Comparison of ENCODE assay signal across 21 cellular contexts in genomic region chr3:161203485-161204098, GRCh38. TPM values are rescaled to one million over a fixed set of nuclear protein-coding genes. Genes with fewer than 3 reads are reported as not detected.
A peak's percentile ranks its signal among the peaks of the same experiment; 100 is the strongest.
DNase-seq lines count a peak whose midpoint lies in the region; ATAC-seq and TF ChIP-seq lines count a peak whose summit lies in the region.
"Had no signal": no experiment of that assay in that cellular context is flagged by ENCODE, and none has a peak within 500 bp of the region (broad histone marks: within the 10 kb centered on the region; RNA-seq: fewer than 3 reads in every experiment).

No MANE protein-coding gene starts in this region.

- POLR2A ChIA-PET in naive thymus-derived CD4-positive, alpha-beta T cell (lab: Charles Lee): no interaction called here

- intact Hi-C loops in naive thymus-derived CD4-positive, alpha-beta T cell (cut with micrococcal nuclease): no loop called here

- no peaks in the 10 kb centered on the region for H3K36me3 Mint-ChIP-seq in naive thymus-derived CD4-positive, alpha-beta T cell
- H3K36me3 Mint-ChIP-seq: activated naive CD8-positive, alpha-beta T cell treated with anti-CD3 and anti-CD28 coated beads for 36 hours; immature natural killer cell; naive thymus-derived CD8-positive, alpha-beta T cell had no signal

- H3K27me3 Mint-ChIP-seq in naive thymus-derived CD4-positive, alpha-beta T cell: peaks cover 0 to 14% (median 4%) of the 10 kb centered on the region in 5 donors
- H3K27me3 Mint-ChIP-seq: activated naive CD8-positive, alpha-beta T cell treated with anti-CD3 and anti-CD28 coated beads for 36 hours had no signal

- no peak overlapping the region for H3K4me3 ChIP-seq in OCI-LY3 (ENCODE audit: low read length)
- no peak overlapping the region for H3K4me3 ChIP-seq in naive thymus-derived CD4-positive, alpha-beta T cell (ENCODE audit: low read length)
- H3K4me3 ChIP-seq: HAP-1, lower lobe of right lung, thoracic aorta had no signal

- H3K9me3 Mint-ChIP-seq in naive thymus-derived CD4-positive, alpha-beta T cell: no peaks in the 10 kb centered on the region
- H3K9me3 Mint-ChIP-seq: activated naive CD8-positive, alpha-beta T cell treated with anti-CD3 and anti-CD28 coated beads for 36 hours; activated T-cell treated with anti-CD3 and anti-CD28 coated beads, Interleukin-2, amount 50 U/mL, for 4 hours; immature natural killer cell; naive thymus-derived CD8-positive, alpha-beta T cell had no signal

- H3K9me3 ChIP-seq in OCI-LY3 (ENCODE audit: insufficient read depth, low read length): no peaks in the 10 kb centered on the region
- no peaks in the 10 kb centered on the region for H3K9me3 ChIP-seq in naive thymus-derived CD4-positive, alpha-beta T cell (ENCODE audit: control insufficient read depth in 2 of 3, low read length in 3 of 3)
- H3K9me3 ChIP-seq: Caco-2, HAP-1, lower lobe of right lung, SK-N-SH, thoracic aorta had no signal

- peaks cover 8% of the 10 kb centered on the region for H3K4me1 ChIP-seq in OCI-LY3 (ENCODE audit: low read length)
- H3K4me1 ChIP-seq in naive thymus-derived CD4-positive, alpha-beta T cell (ENCODE audit: control insufficient read depth in 2 of 2, insufficient read depth in 2 of 2, low read length in 2 of 2): no peaks in the 10 kb centered on the region
- H3K4me1 ChIP-seq: Caco-2, HAP-1, lower lobe of right lung had no signal

- no peaks in the 10 kb centered on the region for H3K36me3 ChIP-seq in OCI-LY3 (replicated peaks; ENCODE audit: low read depth, low read length)
- H3K36me3 ChIP-seq in naive thymus-derived CD4-positive, alpha-beta T cell (ENCODE audit: control insufficient read depth in 2 of 3, insufficient read depth in 3 of 3, low read length in 3 of 3): no peaks in the 10 kb centered on the region
- H3K36me3 ChIP-seq: brain microvascular endothelial cell, HAP-1, lower lobe of right lung, thoracic aorta had no signal

- H3K4me3 Mint-ChIP-seq in naive thymus-derived CD4-positive, alpha-beta T cell: no peak overlapping the region
- H3K4me3 Mint-ChIP-seq: activated naive CD8-positive, alpha-beta T cell treated with anti-CD3 and anti-CD28 coated beads for 36 hours; activated T-cell treated with anti-CD3 and anti-CD28 coated beads, Interleukin-2, amount 50 U/mL, for 4 hours; immature natural killer cell; naive thymus-derived CD8-positive, alpha-beta T cell had no signal

- no peak overlapping the region for H3K9ac ChIP-seq in OCI-LY3 (ENCODE audit: low read length)
- H3K9ac ChIP-seq: SK-N-SH had no signal

- no peaks in the 10 kb centered on the region for H3K27me3 ChIP-seq in OCI-LY3 (ENCODE audit: low read depth, low read length)
- no peaks in the 10 kb centered on the region for H3K27me3 ChIP-seq in naive thymus-derived CD4-positive, alpha-beta T cell (ENCODE audit: control insufficient read depth in 2 of 2, insufficient read depth in 2 of 2, low read length in 2 of 2)
- H3K27me3 ChIP-seq: brain microvascular endothelial cell had no signal

- no peaks in the 10 kb centered on the region for H3K4me1 Mint-ChIP-seq in naive thymus-derived CD4-positive, alpha-beta T cell
- H3K4me1 Mint-ChIP-seq: activated naive CD8-positive, alpha-beta T cell treated with anti-CD3 and anti-CD28 coated beads for 36 hours; immature natural killer cell; naive thymus-derived CD8-positive, alpha-beta T cell had no signal

- DNase-seq in germinal center (ENCODE audit: low spot score): no peak
- no peak for DNase-seq in DMS53 (lab: John Stamatoyannopoulos, UW)
- no peak for DNase-seq in naive thymus-derived CD4-positive, alpha-beta T cell
- DNase-seq: activated CD4-positive, alpha-beta T cell treated with anti-CD3 and anti-CD28 coated beads, Interleukin-2, amount 50 U/mL, for 4 hours; activated naive CD8-positive, alpha-beta T cell treated with anti-CD3 and anti-CD28 coated beads for 36 hours; activated T-cell treated with anti-CD3 and anti-CD28 coated beads, Interleukin-2, amount 50 U/mL, for 4 hours; brain microvascular endothelial cell; Caco-2; glutamatergic neuron; immature natural killer cell; lower lobe of right lung; naive thymus-derived CD8-positive, alpha-beta T cell; NCI-H2029 treated with DMSO at 0.1 percent for 48 hours; SK-N-SH; stimulated activated CD4-positive, alpha-beta T cell treated with anti-CD3 and anti-CD28 coated beads, Interleukin-4, amount 100 ng/mL, for 24 hours had no signal

- ATAC-seq in GM19023 (IDR thresholded peaks at IDR 0.05; ENCODE audit: unreplicated experiment) (peak; percentile 78), HG02610 (IDR thresholded peaks at IDR 0.05; ENCODE audit: unreplicated experiment) (peak; percentile 83), HG03095 (IDR thresholded peaks at IDR 0.05; ENCODE audit: unreplicated experiment) (peak; percentile 48)
- ATAC-seq in naive thymus-derived CD4-positive, alpha-beta T cell: no peak
- ATAC-seq: activated T-cell treated with anti-CD3 and anti-CD28 coated beads, Interleukin-2, amount 50 U/mL, for 4 hours; lower lobe of right lung; naive thymus-derived CD8-positive, alpha-beta T cell had no signal

- no peaks in the 10 kb centered on the region for H3K79me2 ChIP-seq in OCI-LY3 (ENCODE audit: low read length)

- CTCF ChIA-PET in naive thymus-derived CD4-positive, alpha-beta T cell (lab: Charles Lee): no interaction called here

- no peak for TF ChIP-seq CTCF in OCI-LY3 (IDR thresholded peaks at IDR 0.05; ENCODE audit: low read depth, low read length)

- no peaks in the 10 kb centered on the region for H4K20me1 ChIP-seq in OCI-LY3 (ENCODE audit: insufficient read depth, low read length)

- H3K27ac ChIP-seq in OCI-LY3 (ENCODE audit: low read length): no peak overlapping the region
- H3K27ac ChIP-seq in naive thymus-derived CD4-positive, alpha-beta T cell (ENCODE audit: low read depth, low read length): no peak overlapping the region
- H3K27ac ChIP-seq: brain microvascular endothelial cell, lower lobe of right lung, thoracic aorta had no signal

- no peak overlapping the region for H3K27ac Mint-ChIP-seq in naive thymus-derived CD4-positive, alpha-beta T cell
- H3K27ac Mint-ChIP-seq: activated naive CD8-positive, alpha-beta T cell treated with anti-CD3 and anti-CD28 coated beads for 36 hours; immature natural killer cell; naive thymus-derived CD8-positive, alpha-beta T cell had no signal

- H2AFZ ChIP-seq in OCI-LY3 (ENCODE audit: low read depth, low read length): no peak overlapping the region

- H3K4me2 ChIP-seq in OCI-LY3 (ENCODE audit: low read length): peak overlapping the region; percentile 22
- H3K4me2 ChIP-seq: SK-N-SH had no signal

RNA-seq across cellular contexts. Expression of gene NMD3, which starts 17.5 kb away (rescaled TPM):
- total RNA-seq in naive thymus-derived CD4-positive, alpha-beta T cell: 10 to 100 TPM; 37.3 to 52.6 (median 40.7) TPM
- polyA plus RNA-seq in naive thymus-derived CD4-positive, alpha-beta T cell: 10 to 100 TPM; 39.8 to 47.8 TPM
